13 cellular contexts compared by ENCODE assay signal in the genomic region with DNA sequence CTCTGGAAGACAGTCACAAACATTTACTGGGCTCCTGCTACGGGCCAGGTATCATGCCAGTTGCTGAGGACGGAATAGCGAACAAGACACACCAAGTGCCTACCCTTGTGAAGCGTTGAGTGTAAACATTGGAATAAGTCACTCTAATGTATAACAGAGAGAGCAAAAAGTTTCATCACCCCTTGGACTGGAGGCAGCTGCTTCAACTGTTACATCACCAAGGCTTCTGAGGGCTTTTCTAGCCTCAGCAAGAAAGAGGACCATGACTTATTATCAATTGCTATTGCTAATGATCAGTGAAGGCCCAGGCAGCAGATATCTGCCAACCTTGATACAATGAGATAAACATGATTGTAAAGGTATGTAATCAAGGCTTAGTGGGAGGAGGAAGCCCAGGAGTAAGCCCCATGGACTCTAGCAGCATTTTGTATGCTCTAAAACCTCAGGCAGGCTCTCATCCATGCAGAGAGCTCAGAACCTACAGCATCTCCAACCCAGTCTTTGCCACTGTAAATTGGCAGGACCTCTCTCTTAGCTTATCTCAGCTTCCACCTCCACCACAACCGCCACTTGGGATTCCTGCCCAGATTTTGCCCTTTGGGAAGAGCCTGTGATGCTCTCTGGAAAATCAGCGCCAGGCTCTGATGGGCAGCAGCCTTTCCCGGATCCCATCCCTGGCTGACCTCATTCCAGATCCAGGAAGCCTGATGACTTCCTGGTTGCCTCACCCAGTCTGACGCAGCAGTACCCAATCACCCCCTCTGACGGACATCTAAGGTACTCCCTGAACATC. TPM values are rescaled to one million over a fixed set of nuclear protein-coding genes. Genes with fewer than 3 reads are reported as not detected.
A peak's percentile ranks its signal among the peaks of the same experiment; 100 is the strongest.
DNase-seq lines count a peak whose midpoint lies in the region; ATAC-seq and TF ChIP-seq lines count a peak whose summit lies in the region.
"Had no signal": no experiment of that assay in that cellular context is flagged by ENCODE, and none has a peak within 500 bp of the region (broad histone marks: within the 10 kb centered on the region; RNA-seq: fewer than 3 reads in every experiment).

No MANE protein-coding gene starts in this region.

- H3K27ac ChIP-seq in GM23338 (ENCODE audit: low read depth) (no peak overlapping the region), cardiac muscle cell (no peak overlapping the region), rectal smooth muscle tissue (ENCODE audit: low read depth, low read length) (peak overlapping the region; percentile 62), PC-3 (ENCODE audit: low read length) (no peak overlapping the region)

- H3K4me2 ChIP-seq in GM23338 (no peak overlapping the region), PC-3 (ENCODE audit: low read length) (no peak overlapping the region)

- BruUV-seq in PC-3 (replicated peaks; lab: Mats Ljungman, UMichigan): no TSS peak

- H3K9me2 ChIP-seq in GM23338 (ENCODE audit: insufficient read depth) (0 out of 2 replicates have a peak, but pooled peaks cover 6% of the 10 kb centered on the region), PC-3 (replicated peaks; ENCODE audit: low read length) (no peaks in the 10 kb centered on the region)

- no peaks in the 10 kb centered on the region for H3K36me3 ChIP-seq in GM23338 (ENCODE audit: insufficient read depth)
- H3K36me3 ChIP-seq in cardiac muscle cell: no peaks in the 10 kb centered on the region
- H3K36me3 ChIP-seq in rectal smooth muscle tissue (ENCODE audit: control insufficient read depth, insufficient read depth, low read length): peaks cover 2% of the 10 kb centered on the region
- peaks cover 68% of the 10 kb centered on the region for H3K36me3 ChIP-seq in PC-3 (ENCODE audit: low read depth, low read length)

- intact Hi-C loops in activated B cell treated with CpG ODN at 0.5 μM for 24 hours (cut with micrococcal nuclease): loop anchor here (1.0 to 5.0 kb wide), 3 partner anchors 19 to 34 kb away; no protein-coding TSS in a partner anchor
- intact Hi-C loops in PC-3 (cut with micrococcal nuclease): no loop called here

- H3K9me3 Mint-ChIP-seq in GM23338: no peaks in the 10 kb centered on the region
- H3K9me3 Mint-ChIP-seq in activated B cell treated with CpG ODN at 0.5 μM for 24 hours: no peaks in the 10 kb centered on the region
- H3K9me3 Mint-ChIP-seq: activated naive CD8-positive, alpha-beta T cell treated with anti-CD3 and anti-CD28 coated beads, Interleukin-2, amount 10 ng/mL, durations not matched to agents 7 days and 5 days; neural crest cell had no signal

- DNase-seq in GM23338 (ENCODE audit: low spot score): peak; percentile 37
- no peak for DNase-seq in activated B cell treated with CpG ODN at 0.5 μM for 24 hours
- DNase-seq in cardiac muscle cell (ENCODE audit: low read depth in 1 of 2, low spot score in 1 of 2): peak in 1 of 2 donors; percentile 90
- DNase-seq in PC-3: no peak
- DNase-seq in NCI-H1048 (lab: John Stamatoyannopoulos, UW): no peak
- DNase-seq in GM13977 (ENCODE audit: low spot score): no peak
- DNase-seq: activated naive CD8-positive, alpha-beta T cell treated with anti-CD3 and anti-CD28 coated beads, Interleukin-2, amount 10 ng/mL, durations not matched to agents 7 days and 5 days; DMS153; KBM-7; NCI-H748 treated with DMSO at 0.1 percent for 48 hours had no signal

- no peaks in the 10 kb centered on the region for H3K4me1 Mint-ChIP-seq in GM23338
- H3K4me1 Mint-ChIP-seq in activated B cell treated with CpG ODN at 0.5 μM for 24 hours: peaks cover 89% of the 10 kb centered on the region
- H3K4me1 Mint-ChIP-seq: neural crest cell had no signal

- no peak; a peak in 1 of 4 replicates for TF ChIP-seq CTCF in GM23338 (conservative IDR thresholded peaks at IDR 0.05; ENCODE audit: low read depth in 2 of 2)
- no peak for TF ChIP-seq CTCF in activated B cell treated with CpG ODN at 0.5 μM for 24 hours (IDR thresholded peaks at IDR 0.05)
- peak; percentile 56 for TF ChIP-seq CTCF in cardiac muscle cell (IDR thresholded peaks at IDR 0.05; ENCODE audit: low read depth, low read length)
- TF ChIP-seq CTCF in PC-3 (conservative IDR thresholded peaks at IDR 0.05; ENCODE audit: low read depth, low read length): no peak
- no peak for TF ChIP-seq CTCF in GM13977 (IDR thresholded peaks at IDR 0.05; ENCODE audit: extremely low read depth, insufficient read depth, missing control alignments)

- H2AFZ ChIP-seq in GM23338 (no peak overlapping the region), PC-3 (ENCODE audit: low read length) (no peak overlapping the region)

- H3K4me1 ChIP-seq in GM23338 (ENCODE audit: insufficient read depth): no peaks in the 10 kb centered on the region
- peaks cover 4% of the 10 kb centered on the region for H3K4me1 ChIP-seq in cardiac muscle cell (ENCODE audit: low read depth)
- peaks cover 42% of the 10 kb centered on the region for H3K4me1 ChIP-seq in rectal smooth muscle tissue (ENCODE audit: control insufficient read depth, insufficient read depth, low read length)
- H3K4me1 ChIP-seq in PC-3 (ENCODE audit: insufficient read depth, low read length): peaks cover 18% of the 10 kb centered on the region

- in situ Hi-C loops in GM13977 (cut with MboI; ENCODE audit: low pct_unique_long_range_greater_than_20kb, low sequenced_read_pairs, unreplicated experiment): no loop called here

- H4K20me1 ChIP-seq in GM23338 (replicated peaks; ENCODE audit: insufficient read depth) (no peaks in the 10 kb centered on the region), PC-3 (ENCODE audit: low read length) (no peaks in the 10 kb centered on the region)

- H3K79me2 ChIP-seq in GM23338 (replicated peaks; ENCODE audit: insufficient read depth) (no peaks in the 10 kb centered on the region), PC-3 (ENCODE audit: low read length) (peaks cover 24% of the 10 kb centered on the region; the same call in 1 of the 2 replicates)

- H3K9me3 ChIP-seq in cardiac muscle cell (ENCODE audit: low read depth) (no peaks in the 10 kb centered on the region), PC-3 (ENCODE audit: low read length) (no peaks in the 10 kb centered on the region)

- H3F3A ChIP-seq in GM23338 (replicated peaks; ENCODE audit: low read depth) (no peaks in the 10 kb centered on the region), PC-3 (ENCODE audit: low read length, unreplicated experiment) (no peaks in the 10 kb centered on the region)

- H3K4me3 Mint-ChIP-seq in GM23338: no peak overlapping the region
- H3K4me3 Mint-ChIP-seq in activated B cell treated with CpG ODN at 0.5 μM for 24 hours: peak overlapping the region; percentile 47
- H3K4me3 Mint-ChIP-seq: activated naive CD8-positive, alpha-beta T cell treated with anti-CD3 and anti-CD28 coated beads, Interleukin-2, amount 10 ng/mL, durations not matched to agents 7 days and 5 days; neural crest cell had no signal

- H3K9ac ChIP-seq in rectal smooth muscle tissue (ENCODE audit: low read length) (no peak overlapping the region), PC-3 (ENCODE audit: low read length) (no peak overlapping the region)

- no peaks in the 10 kb centered on the region for H3K36me3 Mint-ChIP-seq in GM23338 (ENCODE audit: low read depth)
- H3K36me3 Mint-ChIP-seq in activated B cell treated with CpG ODN at 0.5 μM for 24 hours (ENCODE audit: low read depth): peaks cover 89% of the 10 kb centered on the region

- CTCF ChIA-PET in activated B cell treated with CpG ODN at 0.5 μM for 24 hours (lab: Charles Lee) (interaction anchor here (1.1 to 1.4 kb wide), 3 partner anchors 35 to 198 kb away, joined by 3 to 4 read pairs (median 3); no protein-coding TSS in a partner anchor), PC-3 (lab: Charles Lee) (no interaction called here)

- POLR2A ChIA-PET in activated B cell treated with CpG ODN at 0.5 μM for 24 hours (lab: Charles Lee): interaction anchor here (1.0 to 3.7 kb wide), 6 partner anchors 10 to 75 kb away, joined by 4 to 28 read pairs (median 18); no protein-coding TSS in a partner anchor
- POLR2A ChIA-PET in PC-3 (lab: Charles Lee; ENCODE audit: unreplicated experiment): no interaction called here

- H3K27me3 ChIP-seq in GM23338 (ENCODE audit: insufficient read depth): no peaks in the 10 kb centered on the region
- no peaks in the 10 kb centered on the region for H3K27me3 ChIP-seq in cardiac muscle cell
- no peaks in the 10 kb centered on the region for H3K27me3 ChIP-seq in rectal smooth muscle tissue (ENCODE audit: control insufficient read depth, insufficient read depth, low read length)
- no peaks in the 10 kb centered on the region for H3K27me3 ChIP-seq in PC-3 (ENCODE audit: low read length)

- H3K4me3 ChIP-seq in GM23338: no peak overlapping the region
- H3K4me3 ChIP-seq in cardiac muscle cell: no peak overlapping the region
- H3K4me3 ChIP-seq in rectal smooth muscle tissue (ENCODE audit: low read length): no peak overlapping the region
- H3K4me3 ChIP-seq in PC-3 (ENCODE audit: low read length): no peak overlapping the region

- no peak overlapping the region for H3K27ac Mint-ChIP-seq in GM23338
- peak overlapping the region; percentile 93 for H3K27ac Mint-ChIP-seq in activated B cell treated with CpG ODN at 0.5 μM for 24 hours
- H3K27ac Mint-ChIP-seq: activated naive CD8-positive, alpha-beta T cell treated with anti-CD3 and anti-CD28 coated beads, Interleukin-2, amount 10 ng/mL, durations not matched to agents 7 days and 5 days had no signal

- H3K27me3 Mint-ChIP-seq in GM23338 (ENCODE audit: insufficient read depth, low read depth, poor library complexity) (peaks cover 4% of the 10 kb centered on the region), activated B cell treated with CpG ODN at 0.5 μM for 24 hours (no peaks in the 10 kb centered on the region)
- H3K27me3 Mint-ChIP-seq: activated naive CD8-positive, alpha-beta T cell treated with anti-CD3 and anti-CD28 coated beads, Interleukin-2, amount 10 ng/mL, durations not matched to agents 7 days and 5 days had no signal

- no peak for ATAC-seq in GM23338
- ATAC-seq in activated B cell treated with CpG ODN at 0.5 μM for 24 hours (ENCODE audit: low read depth): no peak
- no peak for ATAC-seq in PC-3
- ATAC-seq in GM18498 (IDR thresholded peaks at IDR 0.05; ENCODE audit: unreplicated experiment): no peak

TF ChIP-seq in GM23338, 12 proteins besides CTCF, POLR2A, EP300 and RAD21 (continues in another document):
- TF ChIP-seq EZH2phosphoT487 (IDR thresholded peaks at IDR 0.05; ENCODE audit: unreplicated experiment) (no peak), NANOG (IDR thresholded peaks at IDR 0.05; ENCODE audit: borderline replicate concordance) (no peak)

RNA-seq across cellular contexts. Expression of a gene that starts 54.5 kb away (rescaled TPM):
- total RNA-seq in GM23338 (2014; rRNA removed; shearing (Covaris generic)): 13.2 and 13.3 TPM in 2 replicates
- polyA plus RNA-seq in GM23338 (2016; fragmentation: Nextera tagmentation; extraction: Ambion mirVana): 9.1 and 10.0 TPM in 2 replicates
- 115 and 136 TPM in 2 replicates for total RNA-seq in activated B cell treated with CpG ODN at 0.5 μM for 24 hours
- 8.8 and 11.5 TPM in 2 replicates for total RNA-seq in cardiac muscle cell
- polyA plus RNA-seq in cardiac muscle cell: 6.5 and 7.2 TPM in 2 replicates
- total RNA-seq in PC-3 (2014; rRNA removed): 115 and 130 TPM in 2 replicates
